ENCODE assay signal across 19 cellular contexts in genomic region chrX:153441296-153441695, GRCh38. TPM values are rescaled to one million over a fixed set of nuclear protein-coding genes. Genes with fewer than 3 reads are reported as not detected.
A peak's percentile ranks its signal among the peaks of the same experiment; 100 is the strongest.
DNase-seq lines count a peak whose midpoint lies in the region; ATAC-seq and TF ChIP-seq lines count a peak whose summit lies in the region.
"Had no signal": no experiment of that assay in that cellular context is flagged by ENCODE, and none has a peak within 500 bp of the region (broad histone marks: within the 10 kb centered on the region; RNA-seq: fewer than 3 reads in every experiment).

No MANE protein-coding gene starts in this region.

- ATAC-seq in RWPE2 (ENCODE audit: low read depth) (no peak; the same call in 2 of the 3 replicates), esophagus mucosa (peak; percentile 21), GM21381 (IDR thresholded peaks at IDR 0.05; ENCODE audit: unreplicated experiment) (no peak), GM21423 (IDR thresholded peaks at IDR 0.05; ENCODE audit: unreplicated experiment) (no peak), HG02763 (IDR thresholded peaks at IDR 0.05; ENCODE audit: unreplicated experiment) (no peak)
- ATAC-seq: A549, T-helper 17 cell had no signal

- DNase-seq in NCI-H2171 treated with DMSO at 0.1 percent for 48 hours (lab: John Stamatoyannopoulos, UW), result peak; percentile 15
- no peak for DNase-seq in NCI-H2171 (lab: John Stamatoyannopoulos, UW)
- no peak for DNase-seq in RWPE2 (ENCODE audit: low spot score)
- DNase-seq: BE2C, GDM1, Karpas-422, NCI-H1417 treated with DMSO at 0.1 percent for 48 hours, NCI-H226, NCI-H510A treated with DMSO at 0.1 percent for 48 hours, NCI-H82, SHP77, T-helper 17 cell had no signal

- peaks cover 12% of the 10 kb centered on the region for H3K4me1 ChIP-seq in RWPE2 (ENCODE audit: insufficient read depth, poor library complexity, severe bottlenecking)
- H3K4me1 ChIP-seq: A549, BE2C had no signal

- H3K27ac ChIP-seq in RWPE2 (ENCODE audit: poor library complexity, severe bottlenecking), result peak overlapping the region; percentile 33
- H3K27ac ChIP-seq: A549 had no signal

- H3K4me3 ChIP-seq in RWPE2 (ENCODE audit: severe bottlenecking), result no peak overlapping the region
- H3K4me3 ChIP-seq: A549 had no signal

- no peaks in the 10 kb centered on the region for H3K27me3 ChIP-seq in RWPE2 (ENCODE audit: insufficient read depth, poor library complexity, severe bottlenecking)
- H3K27me3 ChIP-seq: BE2C had no signal

- no peaks in the 10 kb centered on the region for H3K9me3 ChIP-seq in RWPE2 (ENCODE audit: severe bottlenecking)
- H3K9me3 ChIP-seq: A549, BE2C had no signal

- no peaks in the 10 kb centered on the region for H3K36me3 ChIP-seq in RWPE2 (ENCODE audit: low read depth)
- H3K36me3 ChIP-seq: BE2C had no signal

- no peak for TF ChIP-seq CTCF in RWPE2 (IDR thresholded peaks at IDR 0.05; ENCODE audit: poor library complexity, severe bottlenecking)

RNA-seq across cellular contexts. Expression of gene TREX2, which starts 4.6 kb away (rescaled TPM):
- total RNA-seq in esophagus mucosa, result 2.0 TPM

RNA-seq across cellular contexts. Expression of gene HAUS7, which starts 29.1 kb away (rescaled TPM):
- 16.6 TPM for total RNA-seq in esophagus mucosa

RNA-seq across cellular contexts. Expression of gene ZFP92, which starts 30.0 kb away (rescaled TPM):
- 0.08 TPM for total RNA-seq in esophagus mucosa
- total RNA-seq: H4, M059J had no signal

RNA-seq across cellular contexts. Expression of gene PNMA6E, which starts 40.1 kb away (rescaled TPM):
- not detected for total RNA-seq in esophagus mucosa
- total RNA-seq: H4, M059J, T-helper 17 cell had no signal

RNA-seq across cellular contexts. Expression of gene BGN, which starts 53.5 kb away (rescaled TPM):
- 29.3 TPM for total RNA-seq in esophagus mucosa
- total RNA-seq: H4, T-helper 17 cell had no signal
